1 cellular context compared by ENCODE assay signal in the genomic region with DNA sequence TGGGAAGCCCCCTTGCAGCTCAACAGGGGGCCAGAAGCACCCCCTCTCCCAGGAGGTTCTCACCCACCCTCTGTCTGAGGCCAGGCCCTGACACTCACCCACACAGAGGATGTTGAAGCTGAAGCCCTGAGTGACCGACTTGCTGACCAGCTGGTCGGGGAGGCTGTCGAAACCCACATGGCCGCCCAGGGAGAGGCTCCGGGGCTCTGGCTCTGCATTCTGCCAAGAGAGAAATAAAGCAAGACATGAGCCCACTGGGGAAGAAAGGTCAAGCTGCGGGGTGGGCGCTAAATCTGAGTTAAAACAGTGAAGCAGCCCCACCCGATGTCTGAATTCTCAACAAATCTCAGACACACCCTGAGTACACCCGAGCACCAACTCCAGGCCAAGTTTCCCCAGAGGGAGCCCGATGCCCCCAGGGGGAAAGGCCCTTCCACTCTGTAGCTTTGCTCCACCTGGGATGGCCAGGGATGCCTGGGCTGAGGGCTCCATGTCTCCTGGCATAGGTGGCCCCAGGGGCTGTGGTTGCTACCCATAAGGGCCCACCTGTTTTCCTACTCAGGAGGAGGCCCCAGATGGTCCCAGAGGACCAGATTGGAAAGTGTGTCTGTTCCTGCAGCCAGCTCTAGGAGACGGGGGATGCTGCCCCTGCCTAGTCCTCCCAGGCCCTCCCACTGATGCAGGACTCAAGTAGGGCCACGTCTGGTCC.
TF ChIP-seq lines count a peak whose summit lies in the region.

No MANE protein-coding gene starts in this region.

TF ChIP-seq in WTC11, 78 proteins besides CTCF, POLR2A, EP300 and RAD21 (continued from another document):
- TF ChIP-seq, protein P1, sequence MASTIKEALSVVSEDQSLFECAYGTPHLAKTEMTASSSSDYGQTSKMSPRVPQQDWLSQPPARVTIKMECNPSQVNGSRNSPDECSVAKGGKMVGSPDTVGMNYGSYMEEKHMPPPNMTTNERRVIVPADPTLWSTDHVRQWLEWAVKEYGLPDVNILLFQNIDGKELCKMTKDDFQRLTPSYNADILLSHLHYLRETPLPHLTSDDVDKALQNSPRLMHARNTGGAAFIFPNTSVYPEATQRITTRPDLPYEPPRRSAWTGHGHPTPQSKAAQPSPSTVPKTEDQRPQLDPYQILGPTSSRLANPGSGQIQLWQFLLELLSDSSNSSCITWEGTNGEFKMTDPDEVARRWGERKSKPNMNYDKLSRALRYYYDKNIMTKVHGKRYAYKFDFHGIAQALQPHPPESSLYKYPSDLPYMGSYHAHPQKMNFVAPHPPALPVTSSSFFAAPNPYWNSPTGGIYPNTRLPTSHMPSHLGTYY (CRISPR knock-in tag; IDR thresholded peaks at IDR 0.05) = no peak
- no peak for TF ChIP-seq TEAD4 (CRISPR knock-in tag; IDR thresholded peaks at IDR 0.05)
- no peak for TF ChIP-seq ZNF263 (CRISPR knock-in tag; IDR thresholded peaks at IDR 0.05; ENCODE audit: low read depth)
- TF ChIP-seq CREB1 (CRISPR knock-in tag; IDR thresholded peaks at IDR 0.05) = no peak
- no peak for TF ChIP-seq NFYB (CRISPR knock-in tag; conservative IDR thresholded peaks at IDR 0.05; ENCODE audit: low read depth)
- no peak for TF ChIP-seq GRHL2 (CRISPR knock-in tag; IDR thresholded peaks at IDR 0.05; ENCODE audit: insufficient replicate concordance, severe bottlenecking)
